Comparison of ENCODE assay signal across 8 cellular contexts in genomic region chr6:33411632-33412005, GRCh38. TPM values are rescaled to one million over a fixed set of nuclear protein-coding genes. Genes with fewer than 3 reads are reported as not detected.
A peak's percentile ranks its signal among the peaks of the same experiment; 100 is the strongest.
DNase-seq lines count a peak whose midpoint lies in the region; ATAC-seq and TF ChIP-seq lines count a peak whose summit lies in the region.

No MANE protein-coding gene starts in this region.

- peaks cover 45% of the 10 kb centered on the region for H3K36me3 ChIP-seq in HAP-1 (replicated peaks)
- peaks cover 0 to 40% of the 10 kb centered on the region in 2 donors for H3K36me3 ChIP-seq in gastroesophageal sphincter

- peak overlapping the region; percentile 94 to 100 (median 98) for H3K27ac ChIP-seq in gastroesophageal sphincter
- peak overlapping the region in 17 of 21 experiments; percentile 92 to 99 (median 95) for H3K27ac ChIP-seq in skin epidermis

- H3K4me3 ChIP-seq in HAP-1 (peak overlapping the region; percentile 46), WI38 (ENCODE audit: low read depth, low read length) (peak overlapping the region; percentile 83), gastroesophageal sphincter (peak overlapping the region; percentile 75 to 100), skin epidermis (peak overlapping the region; percentile 67 to 95 (median 85))

- no peak for DNase-seq in HAP-1 (ENCODE audit: low spot score in 2 of 2)
- DNase-seq in activated gamma-delta T cell (lab: John Stamatoyannopoulos, UW), result no peak
- no peak for DNase-seq in activated CD8-positive, alpha-beta memory T cell treated with anti-CD3 and anti-CD28 coated beads, Interleukin-2, amount 50 U/mL, for 48 hours

- in situ Hi-C loops in HAP-1 (cut with MboI; ENCODE audit: low sequenced_read_pairs), result no loop called here

- no peaks in the 10 kb centered on the region for H3K9me3 ChIP-seq in HAP-1
- no peaks in the 10 kb centered on the region for H3K9me3 ChIP-seq in gastroesophageal sphincter

- ATAC-seq in gastroesophageal sphincter, result no peak
- ATAC-seq in GM21528 (IDR thresholded peaks at IDR 0.05; ENCODE audit: low FRiP score, unreplicated experiment), result no peak
- no peak for ATAC-seq in HG02885 (IDR thresholded peaks at IDR 0.05; ENCODE audit: poor library complexity, unreplicated experiment)

- 24 to 47% methylated on average over 4 to 6 of the region's 6 CpGs for WGBS in gastroesophageal sphincter (ENCODE audit: low coverage in 1 of 2), 2 donors

- no peak for TF ChIP-seq POLR2A in gastroesophageal sphincter (IDR thresholded peaks at IDR 0.05)

- no peak for TF ChIP-seq EP300 in gastroesophageal sphincter (IDR thresholded peaks at IDR 0.05)

- H3K27me3 ChIP-seq in HAP-1 (ENCODE audit: low read depth), result no peaks in the 10 kb centered on the region
- H3K27me3 ChIP-seq in gastroesophageal sphincter, result no peaks in the 10 kb centered on the region

- H3K4me1 ChIP-seq in HAP-1, result peaks cover 12% of the 10 kb centered on the region
- H3K4me1 ChIP-seq in gastroesophageal sphincter, result peaks cover 0 to 60% (median 13%) of the 10 kb centered on the region in 3 donors

- TF ChIP-seq CTCF in WI38 (IDR thresholded peaks at IDR 0.05; ENCODE audit: low read depth, low read length) (no peak), gastroesophageal sphincter (IDR thresholded peaks at IDR 0.05) (no peak)

RNA-seq across cellular contexts. Expression of gene PHF1, which starts 0.8 kb away (rescaled TPM):
- total RNA-seq in gastroesophageal sphincter, result 10 to 100 TPM; 73.0 to 91.0 (median 86.1) TPM

RNA-seq across cellular contexts. Expression of gene CUTA, which starts 6.3 kb away (rescaled TPM):
- 100 to 1,000 TPM in 3 of 4 donors, 10 to 100 TPM in 1; 90.2 to 144 (median 124) TPM for total RNA-seq in gastroesophageal sphincter

RNA-seq across cellular contexts. Expression of gene SYNGAP1, which starts 8.2 kb away (rescaled TPM):
- total RNA-seq in gastroesophageal sphincter, result 10 to 100 TPM in 3 of 4 donors, 1 to 10 TPM in 1; 9.1 to 15.9 (median 12.7) TPM

RNA-seq across cellular contexts. Expression of gene KIFC1, which starts 20.0 kb away (rescaled TPM):
- total RNA-seq in gastroesophageal sphincter, result under 1 TPM in 2 of 4 donors, not detected in 2; 0.67 to 0.79 TPM

RNA-seq across cellular contexts. Expression of gene ZBTB9, which starts 42.8 kb away (rescaled TPM):
- 1 to 10 TPM; 2.2 to 4.0 (median 3.2) TPM for total RNA-seq in gastroesophageal sphincter
